1 cellular context compared by ENCODE assay signal in the genomic region with DNA sequence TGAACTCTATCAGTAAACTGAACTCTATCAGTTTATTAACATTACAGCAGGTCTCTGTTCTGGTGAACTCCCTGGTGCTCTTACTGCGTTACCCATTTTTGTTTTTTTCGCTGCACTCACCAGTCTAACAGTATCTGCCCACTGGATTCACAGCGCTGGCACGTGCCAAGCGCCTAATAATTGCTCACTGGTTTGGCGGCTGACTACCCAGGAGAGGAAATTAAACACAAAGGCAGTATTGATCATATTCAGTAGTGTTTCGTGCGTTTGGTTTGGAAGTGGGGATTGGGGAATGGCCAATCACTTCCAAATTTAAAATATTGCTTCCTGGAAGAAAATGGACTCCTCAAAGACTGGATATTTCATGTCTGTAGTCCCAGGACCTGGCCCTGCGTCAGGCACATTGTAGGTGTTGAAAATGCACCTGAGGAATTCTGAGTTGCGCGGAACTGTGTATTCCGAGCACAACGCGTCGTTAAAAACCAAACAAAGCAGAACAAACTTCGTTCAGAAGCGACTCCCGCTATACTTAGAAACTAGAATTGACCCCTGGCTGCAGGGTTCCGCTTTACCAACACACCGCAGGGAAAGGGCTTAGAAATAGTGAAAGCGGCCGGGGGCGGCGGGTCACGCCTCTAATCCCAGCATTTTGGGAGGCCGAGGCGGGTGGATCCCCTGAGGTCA.
TF ChIP-seq lines count a peak whose summit lies in the region.

No MANE protein-coding gene starts in this region.

TF ChIP-seq in K562, 482 proteins besides CTCF, POLR2A, EP300 and RAD21 (continued from another document and continues in another):
- TF ChIP-seq ZMIZ1 (IDR thresholded peaks at IDR 0.05; ENCODE audit: low read depth in 2 of 2, low read length in 2 of 2) (no peak), ZNF764 (CRISPR knock-in tag; IDR thresholded peaks at IDR 0.05; ENCODE audit: low read depth) (no peak), ZNF318 (IDR thresholded peaks at IDR 0.05; ENCODE audit: borderline replicate concordance in 1 of 2, low read depth in 1 of 2) (no peak), ZNF121 (CRISPR knock-in tag; conservative IDR thresholded peaks at IDR 0.05) (no peak), TBP (optimal IDR thresholded peaks at IDR 0.05; ENCODE audit: low read depth, low read length) (no peak), SMARCB1 (IDR thresholded peaks at IDR 0.05; ENCODE audit: insufficient read length, low read depth) (no peak), ZKSCAN3 (CRISPR knock-in tag; IDR thresholded peaks at IDR 0.05) (no peak), ZNF140 (CRISPR knock-in tag; IDR thresholded peaks at IDR 0.05) (no peak), NFE2 (IDR thresholded peaks at IDR 0.05; ENCODE audit: low read depth) (no peak), SMAD1 (IDR thresholded peaks at IDR 0.05; ENCODE audit: low read depth, low read length, partially characterized antibody) (no peak), PPARD (CRISPR knock-in tag; IDR thresholded peaks at IDR 0.05) (no peak), CHD7 (IDR thresholded peaks at IDR 0.05; ENCODE audit: low read depth, low read length) (no peak), ZNF274 (IDR thresholded peaks at IDR 0.05; ENCODE audit: borderline replicate concordance, low read depth, low read length) (no peak), SAFB (IDR thresholded peaks at IDR 0.05; ENCODE audit: borderline replicate concordance, low read depth, low read length) (no peak), RBM17 (IDR thresholded peaks at IDR 0.05; ENCODE audit: borderline replicate concordance, low read depth, low read length) (no peak), FOXM1 (IDR thresholded peaks at IDR 0.05; ENCODE audit: low read depth) (no peak), FOXM1 (CRISPR knock-in tag; IDR thresholded peaks at IDR 0.05; ENCODE audit: low read depth) (no peak), THRB (CRISPR knock-in tag; conservative IDR thresholded peaks at IDR 0.05) (no peak), KDM4B (IDR thresholded peaks at IDR 0.05; ENCODE audit: borderline replicate concordance in 2 of 2, low read depth in 1 of 2) (no peak), ZNF551 (CRISPR knock-in tag; IDR thresholded peaks at IDR 0.05) (no peak), MAZ (CRISPR knock-in tag; conservative IDR thresholded peaks at IDR 0.05 in 1 of 2, IDR thresholded peaks at IDR 0.05 in 1 of 2) (no peak), RFX7 (CRISPR knock-in tag; IDR thresholded peaks at IDR 0.05) (no peak)
- TF ChIP-seq, protein P1, sequence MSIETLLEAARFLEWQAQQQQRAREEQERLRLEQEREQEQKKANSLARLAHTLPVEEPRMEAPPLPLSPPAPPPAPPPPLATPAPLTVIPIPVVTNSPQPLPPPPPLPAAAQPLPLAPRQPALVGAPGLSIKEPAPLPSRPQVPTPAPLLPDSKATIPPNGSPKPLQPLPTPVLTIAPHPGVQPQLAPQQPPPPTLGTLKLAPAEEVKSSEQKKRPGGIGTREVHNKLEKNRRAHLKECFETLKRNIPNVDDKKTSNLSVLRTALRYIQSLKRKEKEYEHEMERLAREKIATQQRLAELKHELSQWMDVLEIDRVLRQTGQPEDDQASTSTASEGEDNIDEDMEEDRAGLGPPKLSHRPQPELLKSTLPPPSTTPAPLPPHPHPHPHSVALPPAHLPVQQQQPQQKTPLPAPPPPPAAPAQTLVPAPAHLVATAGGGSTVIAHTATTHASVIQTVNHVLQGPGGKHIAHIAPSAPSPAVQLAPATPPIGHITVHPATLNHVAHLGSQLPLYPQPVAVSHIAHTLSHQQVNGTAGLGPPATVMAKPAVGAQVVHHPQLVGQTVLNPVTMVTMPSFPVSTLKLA (conservative IDR thresholded peaks at IDR 0.05): 0 out of 4 replicates have a peak, but pooled peaks of 1 of the 2 experiments have one; percentile 17
